Comparison of ENCODE assay signal across 15 cellular contexts in the genomic region with DNA sequence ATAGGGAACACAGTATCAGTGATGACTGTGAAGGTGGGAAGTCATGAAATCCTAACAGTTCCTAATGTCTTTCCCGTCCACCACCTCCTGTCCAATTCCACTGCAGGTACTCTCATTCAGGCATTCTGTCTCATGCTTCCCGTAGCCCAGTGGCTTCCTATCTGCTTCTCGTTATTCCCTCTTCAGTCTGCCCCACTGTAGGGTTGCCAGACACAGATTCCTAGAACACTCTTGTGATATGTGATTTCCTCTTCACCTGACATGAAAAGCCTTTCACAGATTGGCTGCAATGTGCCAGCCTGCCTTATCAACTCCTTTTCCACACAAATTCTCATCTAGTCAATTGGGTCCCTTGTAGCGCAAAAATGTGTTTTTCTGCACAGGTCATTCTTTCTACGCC. TPM values are rescaled to one million over a fixed set of nuclear protein-coding genes. Genes with fewer than 3 reads are reported as not detected.
DNase-seq lines count a peak whose midpoint lies in the region; ATAC-seq and TF ChIP-seq lines count a peak whose summit lies in the region.
"Had no signal": no experiment of that assay in that cellular context is flagged by ENCODE, and none has a peak within 500 bp of the region (broad histone marks: within the 10 kb centered on the region; RNA-seq: fewer than 3 reads in every experiment).

No MANE protein-coding gene starts in this region.

- peaks cover 22% of the 10 kb centered on the region for H3K36me3 ChIP-seq in Karpas-422 (ENCODE audit: insufficient read depth, low read length)
- H3K36me3 ChIP-seq in mesendoderm (ENCODE audit: control insufficient read depth, insufficient read depth, low read length) = no peaks in the 10 kb centered on the region
- peaks cover 11% of the 10 kb centered on the region for H3K36me3 ChIP-seq in upper lobe of right lung

- H3K9me3 ChIP-seq in right cardiac atrium (ENCODE audit: control insufficient read depth, low read length) = no peaks in the 10 kb centered on the region
- H3K9me3 ChIP-seq in Karpas-422 (ENCODE audit: low read length) = no peaks in the 10 kb centered on the region
- H3K9me3 ChIP-seq in upper lobe of right lung = no peaks in the 10 kb centered on the region

- no peak overlapping the region for H3K4ac ChIP-seq in mesendoderm (ENCODE audit: low read depth, low read length)

- intact Hi-C loops in Right ventricle myocardium inferior (cut with DNase I) = no loop called here
- intact Hi-C loops in right cardiac atrium (cut with DNase I) = no loop called here
- intact Hi-C loops in upper lobe of right lung (cut with DNase I) = no loop called here

- no peak for TF ChIP-seq CTCF in upper lobe of right lung (IDR thresholded peaks at IDR 0.05)

- H3K4me1 ChIP-seq in right cardiac atrium (ENCODE audit: control insufficient read depth, insufficient read depth, low read length) (no peaks in the 10 kb centered on the region), Karpas-422 (ENCODE audit: low read length) (peaks cover 25% of the 10 kb centered on the region), mesendoderm (ENCODE audit: control insufficient read depth, low read depth, low read length) (no peaks in the 10 kb centered on the region), upper lobe of right lung (no peaks in the 10 kb centered on the region)
- H3K4me1 ChIP-seq: BLaER1 treated with 17β-estradiol and CSF1 and Interleukin-3, amounts not matched to agents 10 nM and 100 nM had no signal

- 86% methylated on average over 5 of the region's 5 CpGs for WGBS in right cardiac atrium
- WGBS in mesendoderm (ENCODE audit: extremely low coverage, insufficient coverage, low lambda C conversion rate) = no CpG with 5 or more reads among the region's 5 CpGs

- no peak overlapping the region for H4K8ac ChIP-seq in mesendoderm (ENCODE audit: low read depth, low read length)

- H3K9ac ChIP-seq in Karpas-422 (ENCODE audit: low read length) (no peak overlapping the region), mesendoderm (ENCODE audit: low read length) (no peak overlapping the region)
- H3K9ac ChIP-seq: BLaER1 treated with 17β-estradiol and CSF1 and Interleukin-3, amounts not matched to agents 10 nM and 100 nM; GM23248 had no signal

- no peak overlapping the region for H2BK120ac ChIP-seq in mesendoderm (ENCODE audit: low read depth, low read length)

- no peaks in the 10 kb centered on the region for H4K20me1 ChIP-seq in Karpas-422 (ENCODE audit: insufficient read depth, low read depth, low read length)
- H4K20me1 ChIP-seq: BLaER1 treated with 17β-estradiol and CSF1 and Interleukin-3, amounts not matched to agents 10 nM and 100 nM had no signal

- H3K23ac ChIP-seq in mesendoderm (ENCODE audit: low read length) = no peak overlapping the region

- no peak overlapping the region for H2BK15ac ChIP-seq in mesendoderm (replicated peaks; ENCODE audit: low read depth)

- no peak overlapping the region for H2AK5ac ChIP-seq in mesendoderm (ENCODE audit: low read length)

- H4K5ac ChIP-seq in mesendoderm (ENCODE audit: low read length) = no peak overlapping the region

- no peak overlapping the region for H2AFZ ChIP-seq in Karpas-422 (ENCODE audit: low read length)
- H2AFZ ChIP-seq: GM23248 had no signal

- H3K9me2 ChIP-seq in Karpas-422 (replicated peaks; ENCODE audit: insufficient read depth, low read length) = no peaks in the 10 kb centered on the region

- H3K4me2 ChIP-seq in Karpas-422 (ENCODE audit: low read depth, low read length, poor library complexity, severe bottlenecking) = no peak overlapping the region
- H3K4me2 ChIP-seq in mesendoderm (ENCODE audit: low read length) = no peak overlapping the region
- H3K4me2 ChIP-seq: BLaER1 treated with 17β-estradiol and CSF1 and Interleukin-3, amounts not matched to agents 10 nM and 100 nM had no signal

- no peak overlapping the region for H3K18ac ChIP-seq in mesendoderm (ENCODE audit: low read length)

- H3K56ac ChIP-seq in mesendoderm (ENCODE audit: low read length) = no peak overlapping the region

- H3K27ac ChIP-seq in right cardiac atrium (ENCODE audit: low read length) (no peak overlapping the region), Karpas-422 (ENCODE audit: low read length) (peak overlapping the region; percentile 68), mesendoderm (ENCODE audit: low read depth, low read length) (no peak overlapping the region), upper lobe of right lung (no peak overlapping the region)
- H3K27ac ChIP-seq: BLaER1 treated with 17β-estradiol and CSF1 and Interleukin-3, amounts not matched to agents 10 nM and 100 nM; GM23248 had no signal

- no peaks in the 10 kb centered on the region for H3K27me3 ChIP-seq in right cardiac atrium (ENCODE audit: control insufficient read depth, insufficient read depth)
- no peaks in the 10 kb centered on the region for H3K27me3 ChIP-seq in Karpas-422 (ENCODE audit: low read length)
- no peaks in the 10 kb centered on the region for H3K27me3 ChIP-seq in mesendoderm (ENCODE audit: insufficient read depth, low read length, poor library complexity)
- no peaks in the 10 kb centered on the region for H3K27me3 ChIP-seq in upper lobe of right lung
- H3K27me3 ChIP-seq: BLaER1 treated with 17β-estradiol and CSF1 and Interleukin-3, amounts not matched to agents 10 nM and 100 nM had no signal

- H3K4me3 ChIP-seq in right cardiac atrium (ENCODE audit: low read length) = no peak overlapping the region
- no peak overlapping the region for H3K4me3 ChIP-seq in Karpas-422 (ENCODE audit: low read length)
- no peak overlapping the region for H3K4me3 ChIP-seq in mesendoderm (ENCODE audit: low read length)
- H3K4me3 ChIP-seq in upper lobe of right lung = no peak overlapping the region
- H3K4me3 ChIP-seq: BLaER1 treated with 17β-estradiol and CSF1 and Interleukin-3, amounts not matched to agents 10 nM and 100 nM; GM23248 had no signal

- H3K79me1 ChIP-seq in mesendoderm (ENCODE audit: low read length) = no peaks in the 10 kb centered on the region

- peak; percentile 31 for ATAC-seq in Right ventricle myocardium inferior
- ATAC-seq in right cardiac atrium = no peak
- ATAC-seq in upper lobe of right lung = peak; percentile 22
- no peak for ATAC-seq in GM18868 (IDR thresholded peaks at IDR 0.05; ENCODE audit: unreplicated experiment)
- ATAC-seq: HCT116 had no signal

- H3K79me2 ChIP-seq in Karpas-422 (ENCODE audit: low read length) (no peaks in the 10 kb centered on the region), mesendoderm (ENCODE audit: control insufficient read depth, insufficient read depth, low read length) (no peaks in the 10 kb centered on the region)

- no peak overlapping the region for H2BK5ac ChIP-seq in mesendoderm (ENCODE audit: low read length)

- DNase-seq in Right ventricle myocardium inferior (ENCODE audit: missing footprints) (no peak), right cardiac atrium (no peak), Karpas-422 (no peak), mesendoderm (peak; percentile 66), upper lobe of right lung (no peak), cerebellar cortex (ENCODE audit: low spot score) (no peak)
- DNase-seq: 8988T; ACHN; Calu3; CD4-positive, CD25-positive, alpha-beta regulatory T cell; DMS 273 treated with DMSO at 0.1 percent for 48 hours; GM23248 had no signal

RNA-seq across cellular contexts. Expression of a gene that starts 49.0 kb away (rescaled TPM):
- 9.6 TPM for total RNA-seq in Right ventricle myocardium inferior
- 10 to 100 TPM; 13.8 to 19.1 (median 15.9) TPM for total RNA-seq in right cardiac atrium
- 10.1 TPM for polyA plus RNA-seq in right cardiac atrium
- 37.9 and 44.3 TPM in 2 replicates for total RNA-seq in Karpas-422 (2014; rRNA removed; shearing (Covaris generic); ENCODE audit: low replicate concordance)
- 12.5 TPM for polyA plus RNA-seq in mesendoderm (2013, experiment 1 of 2)
- 14.5 TPM for polyA plus RNA-seq in mesendoderm (2013, experiment 2 of 2)
- 26.8 TPM for total RNA-seq in upper lobe of right lung

RNA-seq across cellular contexts. Expression of a gene that starts 49.3 kb away (rescaled TPM):
- total RNA-seq in Right ventricle myocardium inferior = 34.6 TPM
- total RNA-seq in right cardiac atrium = 10 to 100 TPM; 31.3 to 38.5 (median 35.2) TPM
- polyA plus RNA-seq in right cardiac atrium = 29.3 TPM
- 39.1 and 59.1 TPM in 2 replicates for total RNA-seq in Karpas-422 (2014; rRNA removed; shearing (Covaris generic); ENCODE audit: low replicate concordance)
- polyA plus RNA-seq in mesendoderm (2013, experiment 1 of 2) = 47.6 TPM
- 48.6 TPM for polyA plus RNA-seq in mesendoderm (2013, experiment 2 of 2)
- 32.0 TPM for total RNA-seq in upper lobe of right lung

Comparison
In these comparisons a context has a peak if more than half of its experiments do, and no peak if none do; other contexts are left out.
1. ATAC-seq: peak in Right ventricle myocardium inferior (single experiment) and upper lobe of right lung (single experiment); none in right cardiac atrium (0 of 2) and GM18868 (single experiment).